In the genomic region with DNA sequence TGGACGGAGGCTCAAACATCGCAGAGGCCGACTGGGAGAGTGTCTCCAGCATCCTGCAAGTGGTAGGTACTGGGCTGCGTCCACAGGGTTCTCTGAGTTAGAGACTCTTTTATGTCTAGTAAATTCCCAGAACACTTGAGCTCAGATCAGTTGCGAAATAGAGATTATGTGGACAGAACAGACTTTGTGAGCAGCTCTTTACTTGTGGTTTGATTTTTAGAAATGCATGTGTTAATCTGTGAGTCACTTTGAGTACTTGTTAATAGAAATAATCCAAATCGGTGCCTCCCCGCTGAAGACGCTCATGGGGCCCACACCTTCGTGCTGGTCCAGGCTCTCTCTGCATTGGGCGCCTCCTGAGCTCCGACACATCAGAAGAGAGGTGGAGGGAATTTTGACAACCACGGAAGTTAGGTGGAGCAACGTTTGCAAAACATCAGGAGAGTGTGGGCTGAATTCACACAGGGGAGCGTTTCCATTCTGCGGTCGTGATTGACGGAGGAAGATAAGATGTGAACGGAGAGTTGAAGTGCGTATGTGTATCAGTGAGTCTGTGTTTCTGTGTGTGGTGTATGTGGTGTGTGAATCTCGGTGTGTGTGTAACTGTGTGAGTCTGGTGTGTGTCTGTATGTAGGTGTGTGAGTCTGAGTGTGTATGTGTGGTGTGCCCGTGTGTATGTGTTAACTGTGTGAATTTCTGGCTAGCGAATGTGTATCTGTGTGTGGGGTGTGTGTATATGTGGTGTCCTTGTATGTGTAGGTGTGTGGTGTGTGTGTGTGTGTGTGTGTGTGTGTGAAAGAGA, we compare ENCODE assay signal across 12 cellular contexts. TPM values are rescaled to one million over a fixed set of nuclear protein-coding genes. Genes with fewer than 3 reads are reported as not detected.
DNase-seq lines count a peak whose midpoint lies in the region; TF ChIP-seq lines count a peak whose summit lies in the region.
"Had no signal": no experiment of that assay in that cellular context is flagged by ENCODE, and none has a peak within 500 bp of the region (broad histone marks: within the 10 kb centered on the region; RNA-seq: fewer than 3 reads in every experiment).

No MANE protein-coding gene starts in this region.

- no peaks in the 10 kb centered on the region for H3K27me3 ChIP-seq in tibial nerve

- H3K36me3 ChIP-seq in tibial nerve: peaks cover 0 to 11% (median 0%) of the 10 kb centered on the region in 3 donors

- H3K9me3 ChIP-seq in tibial nerve: no peaks in the 10 kb centered on the region

- DNase-seq in AML-193 (lab: John Stamatoyannopoulos, UW) (peak; percentile 50 to 51), HFFc6 (peak; percentile 11), astrocyte of the cerebellum (ENCODE audit: low read depth) (peak; percentile 45), kidney tubule cell (ENCODE audit: low spot score) (peak; percentile 30), tibial nerve (ENCODE audit: low spot score in 2 of 2) (no peak), GM13976 (ENCODE audit: low spot score) (no peak), KBM-7 (no peak), NCI-H2107 (lab: John Stamatoyannopoulos, UW) (no peak)
- DNase-seq: activated CD8-positive, alpha-beta memory T cell treated with anti-CD3 and anti-CD28 coated beads, Interleukin-2, amount 50 U/mL, for 48 hours; DMS79 treated with DMSO at 0.1 percent for 48 hours; NCI-H146; occipital lobe had no signal

- H3K27ac Mint-ChIP-seq in HFFc6: peak overlapping the region; percentile 76

- no peak for TF ChIP-seq EP300 in tibial nerve (IDR thresholded peaks at IDR 0.05)

- H3K36me3 Mint-ChIP-seq in HFFc6 (ENCODE audit: low read depth): peaks cover 41% of the 10 kb centered on the region

- H3K4me3 ChIP-seq in astrocyte of the cerebellum (ENCODE audit: low read depth, low read length): no peak overlapping the region
- H3K4me3 ChIP-seq in tibial nerve: no peak overlapping the region

- peaks cover 41% of the 10 kb centered on the region for H3K4me1 Mint-ChIP-seq in HFFc6 (ENCODE audit: low read depth)

- H3K9me3 Mint-ChIP-seq in HFFc6: no peaks in the 10 kb centered on the region

- H3K4me3 Mint-ChIP-seq in HFFc6: no peak overlapping the region

- in situ Hi-C loops in astrocyte of the cerebellum (cut with HindIII; ENCODE audit: low sequenced_read_pairs): no loop called here
- in situ Hi-C loops in GM13976 (cut with MboI; ENCODE audit: low sequenced_read_pairs, unreplicated experiment): no loop called here
- in situ Hi-C loops in KBM-7 (cut with MboI; ENCODE audit: low pct_unique_long_range_greater_than_20kb, low sequenced_read_pairs): no loop called here

- no peak for TF ChIP-seq POLR2A in tibial nerve (IDR thresholded peaks at IDR 0.05)

- no peaks in the 10 kb centered on the region; the same call in 1 of the 2 replicates for H3K27me3 Mint-ChIP-seq in HFFc6 (ENCODE audit: insufficient read depth)

- peaks cover 0 to 21% (median 9%) of the 10 kb centered on the region in 4 donors for H3K4me1 ChIP-seq in tibial nerve

- WGBS in tibial nerve, 2 donors: 85 to 86% methylated on average over 22 of the region's 22 CpGs

- no peak overlapping the region for H3K27ac ChIP-seq in tibial nerve

- TF ChIP-seq CTCF in HFFc6 (IDR thresholded peaks at IDR 0.05) (no peak), astrocyte of the cerebellum (IDR thresholded peaks at IDR 0.05; ENCODE audit: low read depth, low read length, missing control alignments) (no peak), tibial nerve (IDR thresholded peaks at IDR 0.05) (no peak), GM13976 (IDR thresholded peaks at IDR 0.05; ENCODE audit: borderline replicate concordance, control extremely low read depth, extremely low read depth, insufficient read depth, missing control alignments) (no peak)

RNA-seq across cellular contexts. Expression of a gene that starts 32.1 kb away (rescaled TPM):
- total RNA-seq in HFFc6 (2021; fragmentation: NEBNext Ultra II Directional; extraction: Animal tissue kit (Norgen Biotek cat#: 25700)): 100 to 1,000 TPM; 131 to 173 (median 161) TPM
- 10 to 100 TPM; 22.4 to 45.4 (median 29.1) TPM for total RNA-seq in tibial nerve

Comparison
In these comparisons a context has a peak if more than half of its experiments do, and no peak if none do; other contexts are left out.
1. DNase-seq: peak in AML-193 (2 of 2), HFFc6 (single experiment), astrocyte of the cerebellum (single experiment) and kidney tubule cell (single experiment); none in tibial nerve (0 of 2), GM13976 (single experiment), KBM-7 (single experiment) and NCI-H2107 (single experiment).